10 cellular contexts compared by ENCODE assay signal in genomic region chr20:40435146-40435545, GRCh38.
"Had no signal": no experiment of that assay in that cellular context is flagged by ENCODE, and none has a peak within 500 bp of the region (broad histone marks: within the 10 kb centered on the region; RNA-seq: fewer than 3 reads in every experiment).

No MANE protein-coding gene starts in this region.

- H3K9ac ChIP-seq: GM23248 had no signal

- H3K36me3 Mint-ChIP-seq: IgD-negative memory B cell had no signal

- H3K27ac ChIP-seq: GM23248, HL-60 had no signal

- H3K4me3 Mint-ChIP-seq: HFFc6, IgD-negative memory B cell had no signal

- ATAC-seq: HCT116, HepG2 had no signal

- H3K4me3 ChIP-seq: GM23248, HAP-1 had no signal

- H3K36me3 ChIP-seq: HAP-1 had no signal

- H3K9me3 ChIP-seq: HAP-1 had no signal

- H3K27ac Mint-ChIP-seq: HFFc6, IgD-negative memory B cell had no signal

- H3K4me1 ChIP-seq: HAP-1 had no signal

- H2AFZ ChIP-seq: GM23248 had no signal

- DNase-seq: GM23248, GOT3, H7, HFFc6, KBM-7 had no signal

- H3K9me3 Mint-ChIP-seq: IgD-negative memory B cell had no signal
